In genomic region chr10:124739119-124739921, GRCh38 we compare ENCODE assay signal across 9 cellular contexts. TPM values are rescaled to one million over a fixed set of nuclear protein-coding genes. Genes with fewer than 3 reads are reported as not detected.
A peak's percentile ranks its signal among the peaks of the same experiment; 100 is the strongest.
DNase-seq lines count a peak whose midpoint lies in the region; ATAC-seq and TF ChIP-seq lines count a peak whose summit lies in the region.
"Had no signal": no experiment of that assay in that cellular context is flagged by ENCODE, and none has a peak within 500 bp of the region (broad histone marks: within the 10 kb centered on the region; RNA-seq: fewer than 3 reads in every experiment).

No MANE protein-coding gene starts in this region.

- intact Hi-C loops in gastrocnemius medialis (cut with DNase I; ENCODE audit: low total_unique reads): loop anchor here (10.0 kb wide), 1 partner anchor 415 kb away; no protein-coding TSS in a partner anchor

- H3K4me3 ChIP-seq in DOHH2 (ENCODE audit: low read length) (peak overlapping the region; percentile 90), gastroesophageal sphincter (no peak overlapping the region), gastrocnemius medialis (peak overlapping the region in 1 of 4 donors; percentile 73)

- in situ Hi-C loops in SK-MEL-5 (cut with HindIII; ENCODE audit: low pct_unique_long_range_greater_than_20kb, low sequenced_read_pairs): no loop called here
- in situ Hi-C loops in gastrocnemius medialis (cut with MboI; ENCODE audit: low sequenced_read_pairs in 4 of 4): loop anchor here in 2 of 4 donors (25.0 kb wide), 2 partner anchors 102 to 202 kb away; no protein-coding TSS in a partner anchor

- H3F3A ChIP-seq in DOHH2 (ENCODE audit: control insufficient read depth, insufficient read depth): peaks cover 20% of the 10 kb centered on the region

- TF ChIP-seq EP300 in gastroesophageal sphincter (IDR thresholded peaks at IDR 0.05): no peak

- peaks cover 28% of the 10 kb centered on the region for H3K36me3 ChIP-seq in DOHH2 (ENCODE audit: control insufficient read depth, low read length)
- no peaks in the 10 kb centered on the region for H3K36me3 ChIP-seq in gastroesophageal sphincter
- H3K36me3 ChIP-seq in gastrocnemius medialis: no peaks in the 10 kb centered on the region

- no peak for ATAC-seq in gastroesophageal sphincter
- ATAC-seq in gastrocnemius medialis: no peak
- ATAC-seq in GM18861 (IDR thresholded peaks at IDR 0.05; ENCODE audit: unreplicated experiment): no peak
- no peak for ATAC-seq in HG03025 (IDR thresholded peaks at IDR 0.05; ENCODE audit: low FRiP score, unreplicated experiment)

- no peak for TF ChIP-seq CTCF in DOHH2 (IDR thresholded peaks at IDR 0.05; ENCODE audit: low read depth, low read length, poor library complexity, severe bottlenecking)
- TF ChIP-seq CTCF in gastroesophageal sphincter (IDR thresholded peaks at IDR 0.05): no peak
- no peak for TF ChIP-seq CTCF in gastrocnemius medialis (IDR thresholded peaks at IDR 0.05 in 4 of 5, conservative IDR thresholded peaks at IDR 0.05 in 1 of 5)

- peaks cover 94% of the 10 kb centered on the region for H3K79me2 ChIP-seq in DOHH2 (ENCODE audit: control insufficient read depth, low read length)

- no peak overlapping the region for H3K27ac ChIP-seq in DOHH2 (ENCODE audit: low read depth, low read length)
- H3K27ac ChIP-seq in gastroesophageal sphincter: peak overlapping the region; percentile 74 to 93 (median 91)
- peak overlapping the region; percentile 92 to 97 (median 92) for H3K27ac ChIP-seq in gastrocnemius medialis

- H3K4me1 ChIP-seq in DOHH2 (ENCODE audit: control insufficient read depth, low read length): peaks cover 65% of the 10 kb centered on the region
- H3K4me1 ChIP-seq in gastroesophageal sphincter: peaks cover 34 to 90% (median 81%) of the 10 kb centered on the region in 3 donors
- peaks cover 85% of the 10 kb centered on the region in 2 donors for H3K4me1 ChIP-seq in gastrocnemius medialis

- peaks cover 28% of the 10 kb centered on the region for H4K20me1 ChIP-seq in DOHH2 (ENCODE audit: control insufficient read depth, insufficient read depth, low read depth, low read length)

- H3K4me2 ChIP-seq in DOHH2 (ENCODE audit: low read length): peak overlapping the region; percentile 72

- no peaks in the 10 kb centered on the region for H3K27me3 ChIP-seq in DOHH2 (ENCODE audit: control insufficient read depth, low read length)
- no peaks in the 10 kb centered on the region for H3K27me3 ChIP-seq in gastroesophageal sphincter
- H3K27me3 ChIP-seq in gastrocnemius medialis: no peaks in the 10 kb centered on the region

- DNase-seq in SK-MEL-5 (ENCODE audit: low read depth, low spot score) (peak; percentile 67), gastrocnemius medialis (no peak), EL (no peak), iPS-NIHi7 (ENCODE audit: extremely low spot score) (no peak)
- DNase-seq: HCEC 1CT had no signal

- H3K9me3 ChIP-seq in DOHH2 (ENCODE audit: control insufficient read depth, insufficient read depth, low read length) (no peaks in the 10 kb centered on the region), gastroesophageal sphincter (no peaks in the 10 kb centered on the region), gastrocnemius medialis (no peaks in the 10 kb centered on the region)

- WGBS in gastroesophageal sphincter (ENCODE audit: low coverage in 1 of 2), 2 donors: 48 to 50% methylated on average over 1 to 8 of the region's 13 CpGs

- no peak for TF ChIP-seq POLR2A in gastroesophageal sphincter (IDR thresholded peaks at IDR 0.05)
- TF ChIP-seq POLR2A in gastrocnemius medialis (IDR thresholded peaks at IDR 0.05): no peak

- H3K9me2 ChIP-seq in DOHH2 (replicated peaks; ENCODE audit: control insufficient read depth, low read length): no peaks in the 10 kb centered on the region

RNA-seq across cellular contexts. Expression of gene FAM53B, which starts 4.9 kb away (rescaled TPM):
- total RNA-seq in SK-MEL-5 (2014; rRNA removed; shearing (Covaris generic)): 58.1 and 68.2 TPM in 2 replicates
- polyA plus RNA-seq in SK-MEL-5 (2015; cell fraction: cytosol; rRNA removed): 43.1 and 52.4 TPM in 2 replicates
- 24.6 and 27.5 TPM in 2 replicates for polyA plus RNA-seq in SK-MEL-5 (2015; cell fraction: nucleus; rRNA removed)
- total RNA-seq in gastroesophageal sphincter: 10 to 100 TPM; 24.5 to 33.0 (median 30.2) TPM
- 100 to 1,000 TPM; 140 to 253 (median 192) TPM for total RNA-seq in gastrocnemius medialis

RNA-seq across cellular contexts. Expression of gene EEF1AKMT2, which starts 52.4 kb away (rescaled TPM):
- 15.5 and 20.0 TPM in 2 replicates for total RNA-seq in SK-MEL-5 (2014; rRNA removed; shearing (Covaris generic))
- 10.5 and 11.6 TPM in 2 replicates for polyA plus RNA-seq in SK-MEL-5 (2015; cell fraction: cytosol; rRNA removed)
- polyA plus RNA-seq in SK-MEL-5 (2015; cell fraction: nucleus; rRNA removed): 13.4 and 13.6 TPM in 2 replicates
- 10 to 100 TPM in 3 of 4 donors, 1 to 10 TPM in 1; 9.1 to 18.6 (median 10.5) TPM for total RNA-seq in gastroesophageal sphincter
- total RNA-seq in gastrocnemius medialis: 10 to 100 TPM in 2 of 4 donors, 1 to 10 TPM in 2; 7.9 to 13.5 (median 9.6) TPM
